In the genomic region with DNA sequence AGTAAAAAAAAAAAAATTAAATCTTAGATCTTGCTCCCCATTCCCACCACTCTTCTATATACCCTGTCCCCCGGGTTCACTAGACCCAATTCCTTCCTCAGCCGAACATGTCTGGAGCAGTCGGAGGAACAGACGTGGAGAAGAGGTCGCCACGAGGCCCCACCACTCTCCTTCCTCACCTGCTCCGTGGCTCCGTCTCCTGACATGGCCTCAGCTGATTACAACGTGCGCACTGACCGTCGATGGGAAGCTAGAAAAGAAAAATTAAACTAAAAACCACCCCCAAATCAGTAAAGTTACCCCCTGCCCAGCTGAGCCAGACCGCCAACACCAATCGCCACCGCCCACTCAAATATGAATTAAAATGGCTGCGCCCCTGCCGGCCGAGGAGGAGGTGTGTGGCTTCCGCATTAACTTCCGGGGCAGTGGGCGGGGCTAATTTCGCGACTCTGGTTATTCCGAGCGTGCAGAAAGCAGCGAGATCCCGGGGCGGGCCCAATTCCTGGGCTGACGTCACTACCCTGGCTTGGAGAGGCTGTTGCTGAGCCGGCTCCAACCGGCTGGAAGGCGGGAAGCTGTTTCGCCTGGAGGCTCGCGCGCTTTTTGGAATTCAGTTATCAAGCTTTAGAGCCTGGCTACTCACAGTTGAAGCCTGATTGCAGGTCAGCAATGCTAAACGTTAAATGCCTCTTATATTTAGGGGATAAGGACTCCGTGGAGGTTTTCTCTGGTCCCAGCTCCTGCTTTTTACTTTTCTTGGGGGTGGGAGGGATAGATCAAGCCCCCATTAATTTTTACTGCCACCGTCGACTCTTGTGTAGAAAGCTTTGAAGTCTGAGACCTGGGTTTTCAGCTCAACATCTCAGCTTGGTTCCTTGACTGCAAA, we compare ENCODE assay signal across 1 cellular context.
TF ChIP-seq lines count a peak whose summit lies in the region.

A gene (minus strand): TSS at position 361 of the 886 bp plus-strand sequence. CDS start 155 bp downstream, at position 206.

TF ChIP-seq in WTC11, 78 proteins besides CTCF, POLR2A, EP300 and RAD21 (continued from another document):
- TF ChIP-seq, protein P1, sequence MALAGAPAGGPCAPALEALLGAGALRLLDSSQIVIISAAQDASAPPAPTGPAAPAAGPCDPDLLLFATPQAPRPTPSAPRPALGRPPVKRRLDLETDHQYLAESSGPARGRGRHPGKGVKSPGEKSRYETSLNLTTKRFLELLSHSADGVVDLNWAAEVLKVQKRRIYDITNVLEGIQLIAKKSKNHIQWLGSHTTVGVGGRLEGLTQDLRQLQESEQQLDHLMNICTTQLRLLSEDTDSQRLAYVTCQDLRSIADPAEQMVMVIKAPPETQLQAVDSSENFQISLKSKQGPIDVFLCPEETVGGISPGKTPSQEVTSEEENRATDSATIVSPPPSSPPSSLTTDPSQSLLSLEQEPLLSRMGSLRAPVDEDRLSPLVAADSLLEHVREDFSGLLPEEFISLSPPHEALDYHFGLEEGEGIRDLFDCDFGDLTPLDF (CRISPR knock-in tag; IDR thresholded peaks at IDR 0.05) = no peak
- TF ChIP-seq, protein P2, sequence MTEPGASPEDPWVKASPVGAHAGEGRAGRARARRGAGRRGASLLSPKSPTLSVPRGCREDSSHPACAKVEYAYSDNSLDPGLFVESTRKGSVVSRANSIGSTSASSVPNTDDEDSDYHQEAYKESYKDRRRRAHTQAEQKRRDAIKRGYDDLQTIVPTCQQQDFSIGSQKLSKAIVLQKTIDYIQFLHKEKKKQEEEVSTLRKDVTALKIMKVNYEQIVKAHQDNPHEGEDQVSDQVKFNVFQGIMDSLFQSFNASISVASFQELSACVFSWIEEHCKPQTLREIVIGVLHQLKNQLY (CRISPR knock-in tag; IDR thresholded peaks at IDR 0.05) = no peak
- TF ChIP-seq NFE2L1 (CRISPR knock-in tag; IDR thresholded peaks at IDR 0.05) = peak; percentile 77; the same call in 1 of the 2 replicates
- TF ChIP-seq NR2C2 (CRISPR knock-in tag; IDR thresholded peaks at IDR 0.05) = peak; percentile 86
- TF ChIP-seq HMGA2 (CRISPR knock-in tag; IDR thresholded peaks at IDR 0.05) = no peak
- no peak; the same call in 1 of the 2 replicates for TF ChIP-seq TCF7 (CRISPR knock-in tag; IDR thresholded peaks at IDR 0.05; ENCODE audit: low read depth)
- TF ChIP-seq SOX15 (CRISPR knock-in tag; IDR thresholded peaks at IDR 0.05) = no peak
- TF ChIP-seq TP53 (CRISPR knock-in tag; IDR thresholded peaks at IDR 0.05) = no peak
